8 cellular contexts compared by ENCODE assay signal in the genomic region with DNA sequence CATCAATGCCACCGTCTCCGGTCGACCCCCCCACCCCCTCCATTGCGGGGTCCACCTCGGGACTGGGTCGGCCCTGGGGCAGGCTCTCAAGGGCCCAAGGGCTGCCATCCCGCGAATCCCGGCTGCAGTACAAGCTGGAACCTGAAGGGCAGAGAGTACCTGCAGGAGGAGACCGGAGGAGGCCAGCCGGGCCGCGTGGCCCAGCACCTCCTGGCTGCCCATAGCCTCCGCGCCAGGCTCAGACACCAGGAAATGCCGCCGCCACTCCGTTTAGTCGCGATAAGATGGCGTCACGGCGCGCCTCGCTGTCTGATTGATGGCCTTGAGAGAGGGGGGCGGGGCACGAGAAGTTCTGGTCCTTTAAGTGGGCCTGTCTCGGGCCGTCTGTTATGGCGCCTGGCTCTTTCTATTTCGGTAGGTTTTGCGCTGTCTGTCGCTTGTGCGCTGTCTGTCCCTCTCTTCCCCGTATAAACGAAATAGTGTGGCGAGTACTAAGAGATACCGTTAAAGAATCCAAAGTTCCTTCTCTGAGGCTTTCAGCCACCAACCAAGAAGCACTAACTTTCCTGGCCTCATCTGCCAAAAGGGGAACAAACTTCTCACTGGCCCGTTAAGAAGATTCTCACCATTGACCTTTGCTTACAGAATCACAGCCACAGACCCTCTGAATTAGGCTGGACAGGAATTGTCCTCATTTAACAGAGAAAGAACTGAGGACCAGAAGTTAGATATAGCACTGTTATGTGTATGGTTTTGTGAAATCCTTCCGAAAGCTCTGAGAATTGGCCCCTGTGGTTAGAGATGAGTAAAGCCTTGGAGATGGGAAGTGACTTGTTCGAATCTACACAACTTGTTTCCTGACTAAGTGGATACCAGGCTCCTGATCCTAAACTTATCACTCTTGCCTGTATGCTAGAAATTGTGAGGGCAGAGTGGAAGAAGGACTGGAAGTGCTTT. TPM values are rescaled to one million over a fixed set of nuclear protein-coding genes. Genes with fewer than 3 reads are reported as not detected.
A peak's percentile ranks its signal among the peaks of the same experiment; 100 is the strongest.
DNase-seq lines count a peak whose midpoint lies in the region; ATAC-seq and TF ChIP-seq lines count a peak whose summit lies in the region.

A gene with protein sequence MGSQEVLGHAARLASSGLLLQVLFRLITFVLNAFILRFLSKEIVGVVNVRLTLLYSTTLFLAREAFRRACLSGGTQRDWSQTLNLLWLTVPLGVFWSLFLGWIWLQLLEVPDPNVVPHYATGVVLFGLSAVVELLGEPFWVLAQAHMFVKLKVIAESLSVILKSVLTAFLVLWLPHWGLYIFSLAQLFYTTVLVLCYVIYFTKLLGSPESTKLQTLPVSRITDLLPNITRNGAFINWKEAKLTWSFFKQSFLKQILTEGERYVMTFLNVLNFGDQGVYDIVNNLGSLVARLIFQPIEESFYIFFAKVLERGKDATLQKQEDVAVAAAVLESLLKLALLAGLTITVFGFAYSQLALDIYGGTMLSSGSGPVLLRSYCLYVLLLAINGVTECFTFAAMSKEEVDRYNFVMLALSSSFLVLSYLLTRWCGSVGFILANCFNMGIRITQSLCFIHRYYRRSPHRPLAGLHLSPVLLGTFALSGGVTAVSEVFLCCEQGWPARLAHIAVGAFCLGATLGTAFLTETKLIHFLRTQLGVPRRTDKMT (minus strand): TSS at position 257 of the 957 bp plus-strand sequence. CDS start 35 bp downstream, at position 222.

- DNase-seq in DMS 273 treated with DMSO at 0.1 percent for 48 hours (lab: John Stamatoyannopoulos, UW) (peak; percentile 79), KBM-7 (peak; percentile 97), Panc1 (ENCODE audit: low read depth, low spot score) (no peak)
- peak; percentile 98 for DNase-seq in activated T-cell treated with anti-CD3 and anti-CD28 coated beads, Interleukin-2, amount 50 U/mL, for 4 hours
- peak; percentile 99 for DNase-seq in stimulated activated CD8-positive, alpha-beta memory T cell treated with anti-CD3 and anti-CD28 coated beads, Interleukin-4, amount 100 ng/mL, for 48 hours

- 2% methylated on average over 41 of the region's 41 CpGs for WGBS in esophagus, 2 donors

- CTCF ChIA-PET in Panc1 (lab: Charles Lee) = interaction anchor here (0.5 kb wide), 1 partner anchor 62 kb away, joined by 3 read pairs; no protein-coding TSS in a partner anchor

- POLR2A ChIA-PET in Panc1 (lab: Charles Lee) = interaction anchor here (0.5 kb wide), 1 partner anchor 136 kb away, joined by 3 read pairs; no protein-coding TSS in a partner anchor

- no peaks in the 10 kb centered on the region for H3K27me3 ChIP-seq in Panc1 (ENCODE audit: control insufficient read depth, insufficient read depth, low read length)
- H3K27me3 ChIP-seq in esophagus (ENCODE audit: control insufficient read depth in 1 of 2, insufficient read depth in 2 of 2, low read length in 2 of 2) = no peaks in the 10 kb centered on the region
- no peaks in the 10 kb centered on the region for H3K27me3 ChIP-seq in mucosa of stomach (ENCODE audit: control insufficient read depth, insufficient read depth, low read length)

- H3K36me3 Mint-ChIP-seq in activated T-cell treated with anti-CD3 and anti-CD28 coated beads, Interleukin-2, amount 50 U/mL, for 4 hours (ENCODE audit: insufficient read depth) = peaks cover 10% of the 10 kb centered on the region

- H3K9me3 Mint-ChIP-seq in activated T-cell treated with anti-CD3 and anti-CD28 coated beads, Interleukin-2, amount 50 U/mL, for 4 hours = no peaks in the 10 kb centered on the region

- H3K36me3 ChIP-seq in Panc1 (ENCODE audit: control insufficient read depth, insufficient read depth, low read length) (no peaks in the 10 kb centered on the region; the same call in 1 of the 2 replicates), esophagus (ENCODE audit: control insufficient read depth in 2 of 2, insufficient read depth in 2 of 2, low read length in 1 of 2) (peaks cover 2% of the 10 kb centered on the region in 2 donors), mucosa of stomach (ENCODE audit: control insufficient read depth, insufficient read depth, low read length) (no peaks in the 10 kb centered on the region)

- no TSS peak for BruUV-seq in Panc1 (replicated peaks; lab: Mats Ljungman, UMichigan)

- in situ Hi-C loops in KBM-7 (cut with MboI; ENCODE audit: low pct_unique_long_range_greater_than_20kb, low sequenced_read_pairs) (no loop called here), Panc1 (cut with HindIII; ENCODE audit: low pct_unique_long_range_greater_than_20kb, low sequenced_read_pairs) (no loop called here)

- H3K4me1 ChIP-seq in Panc1 (ENCODE audit: control insufficient read depth, insufficient read depth, low read length) (peaks cover 8% of the 10 kb centered on the region), esophagus (ENCODE audit: control insufficient read depth in 2 of 2, insufficient read depth in 2 of 2, low read length in 1 of 2) (peaks cover 0 to 4% of the 10 kb centered on the region in 2 donors), mucosa of stomach (ENCODE audit: control insufficient read depth, insufficient read depth, low read length) (peaks cover 27% of the 10 kb centered on the region)

- H3K4me1 Mint-ChIP-seq in activated T-cell treated with anti-CD3 and anti-CD28 coated beads, Interleukin-2, amount 50 U/mL, for 4 hours (ENCODE audit: low read depth) = peaks cover 19% of the 10 kb centered on the region

- H3K4me3 Mint-ChIP-seq in activated T-cell treated with anti-CD3 and anti-CD28 coated beads, Interleukin-2, amount 50 U/mL, for 4 hours = peak within 1 kb of the TSS; percentile 91

- no peaks in the 10 kb centered on the region for H3K27me3 Mint-ChIP-seq in activated T-cell treated with anti-CD3 and anti-CD28 coated beads, Interleukin-2, amount 50 U/mL, for 4 hours (ENCODE audit: low read depth)

- H3K9me3 ChIP-seq in Panc1 (ENCODE audit: control insufficient read depth, insufficient read depth, low read depth, low read length) = no peaks in the 10 kb centered on the region
- no peaks in the 10 kb centered on the region for H3K9me3 ChIP-seq in esophagus (ENCODE audit: control insufficient read depth in 2 of 2, insufficient read depth in 1 of 2, low read depth in 1 of 2, low read length in 1 of 2)
- H3K9me3 ChIP-seq in mucosa of stomach (ENCODE audit: control insufficient read depth, low read length) = no peaks in the 10 kb centered on the region

- TF ChIP-seq CTCF in Panc1 (IDR thresholded peaks at IDR 0.05) = no peak

- peak within 1 kb of the TSS; percentile 88 for H3K9ac ChIP-seq in mucosa of stomach (ENCODE audit: low read length)

- ATAC-seq in GM21576 (IDR thresholded peaks at IDR 0.05; ENCODE audit: unreplicated experiment) (peak; percentile 82), Panc1 (peak; percentile 95)
- ATAC-seq in activated T-cell treated with anti-CD3 and anti-CD28 coated beads, Interleukin-2, amount 50 U/mL, for 4 hours = peak; percentile 93 to 94

- H3K27ac ChIP-seq in Panc1 (ENCODE audit: low read length) (peak within 1 kb of the TSS; percentile 94), esophagus (ENCODE audit: low read depth in 2 of 2, low read length in 1 of 2) (peak within 1 kb of the TSS; percentile 86 to 89)

- intact Hi-C loops in Panc1 (cut with micrococcal nuclease; ENCODE audit: unreplicated experiment) = no loop called here

- peak within 1 kb of the TSS; percentile 93 to 94 for H3K4me3 ChIP-seq in Panc1 (ENCODE audit: low read depth in 2 of 2, low read length in 2 of 2)
- H3K4me3 ChIP-seq in esophagus (ENCODE audit: low read depth in 1 of 2, low read length in 2 of 2) = peak within 1 kb of the TSS; percentile 90 to 96
- peak within 1 kb of the TSS; percentile 80 for H3K4me3 ChIP-seq in mucosa of stomach (ENCODE audit: low read length)

RNA-seq across cellular contexts. Expression of the gene that starts here (rescaled TPM):
- total RNA-seq in Panc1 (2021; ENCODE audit: unreplicated experiment) = 21.0 TPM
- polyA plus RNA-seq in Panc1 (2012; ENCODE audit: insufficient read length) = 19.0 TPM
- total RNA-seq in activated T-cell treated with anti-CD3 and anti-CD28 coated beads, Interleukin-2, amount 50 U/mL, for 4 hours = 10 to 100 TPM; 43.6 to 45.1 (median 44.3) TPM
- 10 to 100 TPM in 1 of 2 donors, 1 to 10 TPM in 1; 5.7 to 11.0 TPM for polyA plus RNA-seq in esophagus
